In genomic region chr7:130961128-130961601, GRCh38 we compare ENCODE assay signal across 8 cellular contexts.
DNase-seq lines count a peak whose midpoint lies in the region; ATAC-seq and TF ChIP-seq lines count a peak whose summit lies in the region.

No MANE protein-coding gene starts in this region.

- CTCF ChIA-PET in AG04450 (lab: Charles Lee), result interaction anchor here (0.6 to 6.6 kb wide), 12 partner anchors 14 to 95 kb away, joined by 3 to 60 read pairs (median 8); no protein-coding TSS in a partner anchor

- DNase-seq in AG04450 (ENCODE audit: low read depth, low spot score) (no peak), GM19240 (ENCODE audit: insufficient read length, low spot score) (peak; percentile 11), brain microvascular endothelial cell (peak; percentile 28), gastrocnemius medialis (no peak), hepatic stellate cell (ENCODE audit: low spot score) (no peak), NCI-H510A (lab: John Stamatoyannopoulos, UW) (no peak)

- H3K4me1 ChIP-seq in gastrocnemius medialis, result peaks cover 56 to 64% of the 10 kb centered on the region in 2 donors

- peak overlapping the region; percentile 99 for H3K27ac Mint-ChIP-seq in T-helper 1 cell treated with Interleukin-12 subunit alpha and Interleukin-12 subunit beta and Interleukin-4 antibody, amounts not matched to agents 30 μg/mL and 1 μg/mL, for 36 hours

- TF ChIP-seq CTCF in AG04450 (IDR thresholded peaks at IDR 0.05; ENCODE audit: low read depth, low read length) (no peak), brain microvascular endothelial cell (IDR thresholded peaks at IDR 0.05; ENCODE audit: low read depth, low read length, missing control alignments) (no peak), gastrocnemius medialis (IDR thresholded peaks at IDR 0.05 in 4 of 5, conservative IDR thresholded peaks at IDR 0.05 in 1 of 5) (no peak)

- H3K4me1 Mint-ChIP-seq in T-helper 1 cell treated with Interleukin-12 subunit alpha and Interleukin-12 subunit beta and Interleukin-4 antibody, amounts not matched to agents 30 μg/mL and 1 μg/mL, for 36 hours (ENCODE audit: low read depth), result peaks cover 46% of the 10 kb centered on the region

- no peaks in the 10 kb centered on the region for H3K27me3 ChIP-seq in AG04450 (ENCODE audit: control insufficient read depth, insufficient read depth, low read length)
- H3K27me3 ChIP-seq in brain microvascular endothelial cell (replicated peaks), result no peaks in the 10 kb centered on the region
- no peaks in the 10 kb centered on the region for H3K27me3 ChIP-seq in gastrocnemius medialis

- peaks cover 24% of the 10 kb centered on the region for H3K36me3 Mint-ChIP-seq in T-helper 1 cell treated with Interleukin-12 subunit alpha and Interleukin-12 subunit beta and Interleukin-4 antibody, amounts not matched to agents 30 μg/mL and 1 μg/mL, for 36 hours (ENCODE audit: low read depth)

- in situ Hi-C loops in brain microvascular endothelial cell (cut with HindIII; ENCODE audit: low pct_ligation_motif_present, low sequenced_read_pairs), result no loop called here
- in situ Hi-C loops in gastrocnemius medialis (cut with MboI; ENCODE audit: low sequenced_read_pairs in 4 of 4), result no loop called here

- H3K4me3 ChIP-seq in AG04450 (ENCODE audit: low read depth, low read length) (peak overlapping the region; percentile 26), brain microvascular endothelial cell (ENCODE audit: low read depth, low read length) (peak overlapping the region; percentile 39), gastrocnemius medialis (no peak overlapping the region)

- H3K36me3 ChIP-seq in brain microvascular endothelial cell (replicated peaks) (no peaks in the 10 kb centered on the region), gastrocnemius medialis (peaks cover 0 to 73% of the 10 kb centered on the region in 2 donors)

- H3K9me3 Mint-ChIP-seq in T-helper 1 cell treated with Interleukin-12 subunit alpha and Interleukin-12 subunit beta and Interleukin-4 antibody, amounts not matched to agents 30 μg/mL and 1 μg/mL, for 36 hours, result no peaks in the 10 kb centered on the region

- no peaks in the 10 kb centered on the region for H3K9me3 ChIP-seq in AG04450 (ENCODE audit: control insufficient read depth, insufficient read depth, low read length)
- H3K9me3 ChIP-seq in gastrocnemius medialis, result no peaks in the 10 kb centered on the region

- H3K27me3 Mint-ChIP-seq in T-helper 1 cell treated with Interleukin-12 subunit alpha and Interleukin-12 subunit beta and Interleukin-4 antibody, amounts not matched to agents 30 μg/mL and 1 μg/mL, for 36 hours (ENCODE audit: low read depth), result no peaks in the 10 kb centered on the region

- peak overlapping the region; percentile 97 for H3K27ac ChIP-seq in AG04450 (ENCODE audit: low read depth, low read length)
- H3K27ac ChIP-seq in brain microvascular endothelial cell, result peak overlapping the region; percentile 96
- H3K27ac ChIP-seq in gastrocnemius medialis, result peak overlapping the region; percentile 11 to 61 (median 30)

- peak; percentile 81 for ATAC-seq in HG03432 (IDR thresholded peaks at IDR 0.05; ENCODE audit: unreplicated experiment)
- ATAC-seq in gastrocnemius medialis, result peak in 1 of 2 donors; percentile 23

- H3K4me3 Mint-ChIP-seq in T-helper 1 cell treated with Interleukin-12 subunit alpha and Interleukin-12 subunit beta and Interleukin-4 antibody, amounts not matched to agents 30 μg/mL and 1 μg/mL, for 36 hours, result peak overlapping the region; percentile 96

- POLR2A ChIA-PET in AG04450 (lab: Yijun Ruan, JAX), result interaction anchor here (0.7 to 1.5 kb wide), 7 partner anchors 17 to 68 kb away, joined by 3 to 8 read pairs (median 6); no protein-coding TSS in a partner anchor

- no peak for TF ChIP-seq POLR2A in gastrocnemius medialis (IDR thresholded peaks at IDR 0.05)

- intact Hi-C loops in gastrocnemius medialis (cut with DNase I; ENCODE audit: low total_unique reads), result loop anchor here (5.0 kb wide), 1 partner anchor 36 kb away; no protein-coding TSS in a partner anchor

Comparison
In these comparisons a context has a peak if more than half of its experiments do, and no peak if none do; other contexts are left out.
1. DNase-seq: peak in GM19240 (single experiment) and brain microvascular endothelial cell (single experiment); none in AG04450 (single experiment), gastrocnemius medialis (0 of 2), hepatic stellate cell (single experiment) and NCI-H510A (single experiment).
2. H3K27ac ChIP-seq: peak in every context shown above with its lines; median percentile 97 in AG04450; 96 in brain microvascular endothelial cell; 30 in gastrocnemius medialis.
3. H3K4me3 ChIP-seq: peak in AG04450 (single experiment) and brain microvascular endothelial cell (single experiment); none in gastrocnemius medialis (0 of 4).